9 cellular contexts compared by ENCODE assay signal in the genomic region with DNA sequence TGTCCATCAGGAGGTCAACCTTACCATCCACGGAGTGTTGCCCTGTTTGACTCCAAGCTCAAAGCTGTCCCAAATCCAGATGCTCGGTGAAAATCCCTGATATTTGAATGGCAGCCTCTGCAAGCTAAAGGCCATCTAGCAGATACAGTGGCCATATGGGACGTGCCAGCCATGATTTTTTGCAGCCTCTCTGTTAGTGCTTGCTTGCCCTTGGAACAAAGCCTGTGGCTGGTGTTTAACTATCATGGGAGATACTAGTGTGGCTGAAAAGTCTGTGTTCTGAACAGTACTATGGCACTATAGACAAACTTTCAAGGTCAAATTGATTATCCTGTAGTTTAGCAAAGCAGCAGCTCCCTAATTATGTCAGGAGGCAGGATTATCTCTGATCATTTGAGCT.
"Had no signal": no experiment of that assay in that cellular context is flagged by ENCODE, and none has a peak within 500 bp of the region (broad histone marks: within the 10 kb centered on the region; RNA-seq: fewer than 3 reads in every experiment).

No MANE protein-coding gene starts in this region.

- H3K27ac ChIP-seq: GM23248 had no signal

- H3K4me3 ChIP-seq: GM23248, GM23338, HAP-1 had no signal

- H3K9me3 ChIP-seq: HAP-1 had no signal

- H3K36me3 ChIP-seq: HAP-1 had no signal

- ATAC-seq: GM23338, HCT116 had no signal

- DNase-seq: GM23248, GOT3, H7, H9, HCEC 1CT, HFFc6 had no signal

- H3K4me1 ChIP-seq: HAP-1 had no signal
